Comparison of ENCODE assay signal across 30 cellular contexts in the genomic region with DNA sequence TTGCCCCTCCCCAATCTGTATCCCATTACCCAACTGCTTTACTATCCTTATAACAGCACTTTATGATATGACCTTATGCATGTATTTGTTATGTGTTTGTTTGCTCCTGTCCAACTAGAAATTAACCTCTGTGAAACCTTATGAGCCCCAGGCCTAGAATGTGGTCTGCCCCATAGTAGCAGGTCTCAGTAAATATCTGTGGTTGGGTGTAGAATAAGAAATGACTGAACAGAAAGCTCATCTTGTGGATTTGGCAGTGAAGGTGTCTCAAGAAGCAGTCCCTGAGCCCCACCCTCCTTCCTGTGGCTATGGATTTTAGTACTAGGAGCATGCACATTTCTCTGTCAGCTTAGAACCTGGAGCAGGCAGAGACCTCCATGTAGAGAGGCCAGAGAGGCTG.
"Had no signal": no experiment of that assay in that cellular context is flagged by ENCODE, and none has a peak within 500 bp of the region (broad histone marks: within the 10 kb centered on the region; RNA-seq: fewer than 3 reads in every experiment).

No MANE protein-coding gene starts in this region.

- DNase-seq: activated CD4-positive, alpha-beta memory T cell treated with anti-CD3 and anti-CD28 coated beads, Interleukin-2, amount 10 ng/mL, durations not matched to agents 7 days and 5 days; activated CD4-positive, alpha-beta T cell treated with anti-CD3 and anti-CD28 coated beads, Interleukin-2, amount 10 ng/mL, durations not matched to agents 7 days and 5 days; activated CD4-positive, CD25-positive, alpha-beta regulatory T cell treated with anti-CD3 and anti-CD28 coated beads, Interleukin-2, amount 50 U/mL, for 72 hours; activated gamma-delta T cell treated with Interleukin-2 at 50 U/mL for 16 hours; activated naive CD4-positive, alpha-beta T cell treated with anti-CD3 and anti-CD28 coated beads, Interleukin-2, amount 50 U/mL, for 16 hours; activated T-cell treated with anti-CD3 and anti-CD28 coated beads, Interleukin-2, amount 50 U/mL, for 4 hours; amniotic stem cell; dermis blood vessel endothelial cell; effector CD4-positive, alpha-beta T cell; foreskin keratinocyte; heart left ventricle; hypothalamus; immature natural killer cell; kidney; left colon; naive B cell; pancreas; retina; stimulated activated CD4-positive, alpha-beta T cell treated with anti-CD3 and anti-CD28 coated beads, Interleukin-12 subunit alpha, Interleukin-12 subunit beta, amount 100 ng/mL, for 4 hours; stimulated activated CD4-positive, alpha-beta T cell treated with anti-CD3 and anti-CD28 coated beads, Interleukin-4, amount 100 ng/mL, for 1 hour; stimulated activated naive CD8-positive, alpha-beta T cell treated with anti-CD3 and anti-CD28 coated beads, Interleukin-15, Interleukin-2, amounts not matched to agents 100 U/mL and 50 U/mL, for 24 hours; T1000; testis; transverse colon; uterus had no signal

- ATAC-seq: activated T-cell treated with anti-CD3 and anti-CD28 coated beads, Interleukin-2, amount 50 U/mL, for 4 hours; activated T-helper 17 cell treated with anti-CD3 and anti-CD28 coated beads, Interleukin-2, amount 50 U/mL, for 72 hours; foreskin keratinocyte; heart left ventricle; left colon; pancreas; sciatic nerve; stimulated activated naive CD8-positive, alpha-beta T cell treated with anti-CD3 and anti-CD28 coated beads, Interleukin-15, Interleukin-2, amounts not matched to agents 100 U/mL and 50 U/mL, for 24 hours had no signal

- H3K4me3 ChIP-seq: esophagus muscularis mucosa, heart left ventricle, pancreas, prostate gland, skin epidermis, testis, transverse colon, uterus had no signal
